8 cellular contexts compared by ENCODE assay signal in genomic region chr12:103956515-103957027, GRCh38. TPM values are rescaled to one million over a fixed set of nuclear protein-coding genes. Genes with fewer than 3 reads are reported as not detected.
DNase-seq lines count a peak whose midpoint lies in the region; ATAC-seq and TF ChIP-seq lines count a peak whose summit lies in the region.

No MANE protein-coding gene starts in this region.

- peak overlapping the region; percentile 93 for H3K4me3 Mint-ChIP-seq in activated CD8-positive, alpha-beta T cell treated with anti-CD3 and anti-CD28 coated beads for 36 hours

- H3K27ac Mint-ChIP-seq in activated CD8-positive, alpha-beta T cell treated with anti-CD3 and anti-CD28 coated beads for 36 hours, result peak overlapping the region; percentile 95

- no peaks in the 10 kb centered on the region for H3K27me3 Mint-ChIP-seq in activated CD8-positive, alpha-beta T cell treated with anti-CD3 and anti-CD28 coated beads for 36 hours

- no peaks in the 10 kb centered on the region; the same call in 1 of the 2 replicates for H3K9me3 ChIP-seq in AG04450 (ENCODE audit: control insufficient read depth, insufficient read depth, low read length)

- H3K36me3 Mint-ChIP-seq in activated CD8-positive, alpha-beta T cell treated with anti-CD3 and anti-CD28 coated beads for 36 hours (ENCODE audit: low read depth), result peaks cover 36% of the 10 kb centered on the region

- DNase-seq in AG04450 (ENCODE audit: low read depth, low spot score) (no peak), cardiac septum (ENCODE audit: low spot score) (peak; percentile 74), retinal pigment epithelial cell (ENCODE audit: low read depth) (no peak), T1000 (lab: John Stamatoyannopoulos, UW) (no peak), SW 1271 (lab: John Stamatoyannopoulos, UW) (no peak)
- peak; percentile 27 for DNase-seq in activated CD8-positive, alpha-beta T cell treated with anti-CD3 and anti-CD28 coated beads for 36 hours

- no peaks in the 10 kb centered on the region for H3K9me3 Mint-ChIP-seq in activated CD8-positive, alpha-beta T cell treated with anti-CD3 and anti-CD28 coated beads for 36 hours

- POLR2A ChIA-PET in AG04450 (lab: Yijun Ruan, JAX), result interaction anchor here (2.5 to 2.8 kb wide), 2 partner anchors 9 to 27 kb away, joined by 8 to 42 read pairs; partner anchors contain the start of genes HSP90B1 and TDG
- POLR2A ChIA-PET in activated CD8-positive, alpha-beta T cell treated with anti-CD3 and anti-CD28 coated beads for 36 hours (lab: Charles Lee), result interaction anchor here (0.7 to 7.2 kb wide), 21 partner anchors 8 to 108 kb away, joined by 3 to 65 read pairs (median 5); partner anchors contain the start of genes HCFC2, HSP90B1 and TDG

- no peaks in the 10 kb centered on the region for H3K27me3 ChIP-seq in AG04450 (ENCODE audit: control insufficient read depth, insufficient read depth, low read length)

- H3K4me1 Mint-ChIP-seq in activated CD8-positive, alpha-beta T cell treated with anti-CD3 and anti-CD28 coated beads for 36 hours (ENCODE audit: low read depth), result peaks cover 41% of the 10 kb centered on the region

- TF ChIP-seq CTCF in AG04450 (IDR thresholded peaks at IDR 0.05; ENCODE audit: low read depth, low read length) (no peak), retinal pigment epithelial cell (conservative IDR thresholded peaks at IDR 0.05; ENCODE audit: low read depth, low read length) (no peak)
- no peak for TF ChIP-seq CTCF in activated CD8-positive, alpha-beta T cell treated with anti-CD3 and anti-CD28 coated beads for 36 hours (IDR thresholded peaks at IDR 0.05)

- H3K4me3 ChIP-seq in AG04450 (ENCODE audit: low read depth, low read length), result peak overlapping the region; percentile 83
- H3K4me3 ChIP-seq in retinal pigment epithelial cell (ENCODE audit: low read length), result peak overlapping the region; percentile 90

- CTCF ChIA-PET in AG04450 (lab: Charles Lee), result interaction anchor here (1.0 to 2.6 kb wide), 2 partner anchors 108 to 152 kb away, joined by 3 to 14 read pairs; partner anchors contain the start of gene HCFC2
- CTCF ChIA-PET in activated CD8-positive, alpha-beta T cell treated with anti-CD3 and anti-CD28 coated beads for 36 hours (lab: Charles Lee), result interaction anchor here (0.7 to 2.2 kb wide), 7 partner anchors 9 to 79 kb away, joined by 5 to 9 read pairs (median 5); partner anchors contain the start of genes HSP90B1 and TDG

- H3K27ac ChIP-seq in AG04450 (ENCODE audit: low read depth, low read length), result peak overlapping the region; percentile 91

- ATAC-seq in GM18873 (IDR thresholded peaks at IDR 0.05; ENCODE audit: low FRiP score, unreplicated experiment) (peak; percentile 14), HG03280 (IDR thresholded peaks at IDR 0.05; ENCODE audit: unreplicated experiment) (peak; percentile 20)
- ATAC-seq in activated CD8-positive, alpha-beta T cell treated with anti-CD3 and anti-CD28 coated beads for 36 hours, result no peak

- intact Hi-C loops in activated CD8-positive, alpha-beta T cell treated with anti-CD3 and anti-CD28 coated beads for 36 hours (cut with micrococcal nuclease), result loop anchor here (1.0 kb wide), 1 partner anchor 9 kb away; the partner anchor contains the start of gene TDG
- intact Hi-C loops in cardiac septum (cut with DNase I), result loop anchor here (1.0 to 5.0 kb wide), 4 partner anchors 9 to 151 kb away; partner anchors contain the start of genes HCFC2, HSP90B1 and TDG

RNA-seq across cellular contexts. Expression of gene TDG, which starts 9.1 kb away (rescaled TPM):
- 20.4 and 28.4 TPM in 2 replicates for polyA plus RNA-seq in AG04450 (2011; rRNA removed)
- polyA minus RNA-seq in AG04450 (2011; rRNA and poly(A)+ RNA removed), result 9.2 and 15.9 TPM in 2 replicates
- 10 to 100 TPM; 37.4 to 37.5 TPM for total RNA-seq in activated CD8-positive, alpha-beta T cell treated with anti-CD3 and anti-CD28 coated beads for 36 hours
- total RNA-seq in cardiac septum, result 13.0 TPM

RNA-seq across cellular contexts. Expression of gene HSP90B1, which starts 26.4 kb away (rescaled TPM):
- polyA plus RNA-seq in AG04450 (2011; rRNA removed), result 600 and 848 TPM in 2 replicates
- 204 and 360 TPM in 2 replicates for polyA minus RNA-seq in AG04450 (2011; rRNA and poly(A)+ RNA removed)
- 100 to 1,000 TPM; 412 to 418 TPM for total RNA-seq in activated CD8-positive, alpha-beta T cell treated with anti-CD3 and anti-CD28 coated beads for 36 hours
- 433 TPM for total RNA-seq in cardiac septum

Comparison
In these comparisons a context has a peak if more than half of its experiments do, and no peak if none do; other contexts are left out.
1. DNase-seq: peak in activated CD8-positive, alpha-beta T cell treated with anti-CD3 and anti-CD28 coated beads for 36 hours (single experiment) and cardiac septum (single experiment); none in AG04450 (single experiment), retinal pigment epithelial cell (single experiment), T1000 (single experiment) and SW 1271 (0 of 2).